Comparison of ENCODE assay signal across 8 cellular contexts in the genomic region with DNA sequence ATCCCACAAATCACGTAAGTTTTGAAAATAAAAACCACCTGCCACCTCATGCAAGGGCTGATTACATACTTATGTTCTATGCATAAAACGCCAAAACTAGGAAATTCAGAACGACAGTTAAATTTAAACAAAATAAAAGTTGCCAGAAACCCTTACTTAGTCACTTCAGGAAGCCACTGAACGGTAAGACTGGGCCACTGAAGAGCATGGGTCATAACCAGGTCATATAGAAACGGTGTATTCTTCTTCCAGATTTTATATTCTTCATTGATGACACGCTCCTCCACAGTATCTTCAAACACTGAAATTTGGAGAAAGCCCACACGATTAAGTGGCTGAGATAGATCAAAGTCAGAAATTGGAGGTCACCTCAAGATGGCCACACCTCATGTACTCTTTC. TPM values are rescaled to one million over a fixed set of nuclear protein-coding genes. Genes with fewer than 3 reads are reported as not detected.
A peak's percentile ranks its signal among the peaks of the same experiment; 100 is the strongest.
DNase-seq lines count a peak whose midpoint lies in the region; ATAC-seq lines count a peak whose summit lies in the region.

No MANE protein-coding gene starts in this region.

- ATAC-seq in stimulated activated naive B cell treated with anti-CD40 and anti-IgM and Interleukin-4, amounts not matched to agents 10 μg/mL and 1 μg/mL and 100 μg/mL, for 72 hours (replicated peaks) = no peak

- H3K36me3 ChIP-seq in iPS-15b (ENCODE audit: control insufficient read depth, insufficient read depth, low read length) = peaks cover 7% of the 10 kb centered on the region

- CTCF ChIA-PET in activated CD4-positive, alpha-beta memory T cell treated with anti-CD3 and anti-CD28 coated beads for 36 hours (lab: Charles Lee) = interaction anchor here (0.6 to 2.8 kb wide), 3 partner anchors 14 to 34 kb away, joined by 3 to 15 read pairs (median 3); no protein-coding TSS in a partner anchor

- peak overlapping the region; percentile 97 for H3K4me3 Mint-ChIP-seq in activated CD4-positive, alpha-beta memory T cell treated with anti-CD3 and anti-CD28 coated beads for 36 hours
- peak overlapping the region; percentile 84 to 87 for H3K4me3 Mint-ChIP-seq in stimulated activated naive B cell treated with anti-CD40 and anti-IgM and Interleukin-4, amounts not matched to agents 10 μg/mL and 1 μg/mL and 100 μg/mL, for 72 hours

- intact Hi-C loops in activated CD4-positive, alpha-beta memory T cell treated with anti-CD3 and anti-CD28 coated beads for 36 hours (cut with micrococcal nuclease) = loop anchor here (1.0 to 10.0 kb wide), 6 partner anchors 13 to 1556 kb away; a partner anchor contains a TSS

- peak overlapping the region; percentile 2 for H3K9ac ChIP-seq in iPS-15b (ENCODE audit: low read depth, low read length)

- peak overlapping the region; percentile 78 for H3K4me3 ChIP-seq in iPS-15b (ENCODE audit: low read depth, low read length)

- peak overlapping the region; percentile 98 for H3K27ac Mint-ChIP-seq in activated CD4-positive, alpha-beta memory T cell treated with anti-CD3 and anti-CD28 coated beads for 36 hours
- peak overlapping the region; percentile 87 for H3K27ac Mint-ChIP-seq in stimulated activated naive B cell treated with anti-CD40 and anti-IgM and Interleukin-4, amounts not matched to agents 10 μg/mL and 1 μg/mL and 100 μg/mL, for 72 hours

- H3K27me3 ChIP-seq in iPS-15b (ENCODE audit: control insufficient read depth, insufficient read depth, low read length) = peaks cover 6% of the 10 kb centered on the region

- peaks cover 29% of the 10 kb centered on the region for H3K4me1 Mint-ChIP-seq in activated CD4-positive, alpha-beta memory T cell treated with anti-CD3 and anti-CD28 coated beads for 36 hours (ENCODE audit: low read depth)
- peaks cover 14 to 20% of the 10 kb centered on the region in 2 donors for H3K4me1 Mint-ChIP-seq in stimulated activated naive B cell treated with anti-CD40 and anti-IgM and Interleukin-4, amounts not matched to agents 10 μg/mL and 1 μg/mL and 100 μg/mL, for 72 hours

- POLR2A ChIA-PET in activated CD4-positive, alpha-beta memory T cell treated with anti-CD3 and anti-CD28 coated beads for 36 hours (lab: Charles Lee) = interaction anchor here (0.5 to 0.9 kb wide), 2 partner anchors 9 to 14 kb away, joined by 3 read pairs; no protein-coding TSS in a partner anchor

- peaks cover 9% of the 10 kb centered on the region for H3K4me1 ChIP-seq in iPS-15b (ENCODE audit: control insufficient read depth, insufficient read depth, low read length)

- peaks cover 24% of the 10 kb centered on the region for H3K36me3 Mint-ChIP-seq in activated CD4-positive, alpha-beta memory T cell treated with anti-CD3 and anti-CD28 coated beads for 36 hours
- peaks cover 9 to 20% of the 10 kb centered on the region in 2 donors for H3K36me3 Mint-ChIP-seq in stimulated activated naive B cell treated with anti-CD40 and anti-IgM and Interleukin-4, amounts not matched to agents 10 μg/mL and 1 μg/mL and 100 μg/mL, for 72 hours

- no peaks in the 10 kb centered on the region for H3K27me3 Mint-ChIP-seq in activated CD4-positive, alpha-beta memory T cell treated with anti-CD3 and anti-CD28 coated beads for 36 hours
- peaks cover 0 to 10% of the 10 kb centered on the region in 2 donors for H3K27me3 Mint-ChIP-seq in stimulated activated naive B cell treated with anti-CD40 and anti-IgM and Interleukin-4, amounts not matched to agents 10 μg/mL and 1 μg/mL and 100 μg/mL, for 72 hours

- no peaks in the 10 kb centered on the region for H3K9me3 ChIP-seq in iPS-15b (ENCODE audit: control insufficient read depth, insufficient read depth, low read length)

- peak; percentile 23 for DNase-seq in DMS53 (lab: John Stamatoyannopoulos, UW)
- DNase-seq in DMS53 treated with DMSO at 0.1 percent for 48 hours (lab: John Stamatoyannopoulos, UW; ENCODE audit: unreplicated experiment) = no peak
- peak; percentile 33 for DNase-seq in activated CD4-positive, alpha-beta memory T cell treated with anti-CD3 and anti-CD28 coated beads for 36 hours
- DNase-seq in stimulated activated naive B cell treated with anti-CD40 and anti-IgM and Interleukin-4, amounts not matched to agents 10 μg/mL and 1 μg/mL and 100 μg/mL, for 72 hours = no peak
- no peak for DNase-seq in NCI-H1092 (lab: John Stamatoyannopoulos, UW)
- DNase-seq in NCI-H2171 treated with DMSO at 0.1 percent for 48 hours (lab: John Stamatoyannopoulos, UW) = no peak
- DNase-seq in ureter (ENCODE audit: low spot score) = no peak

- no peaks in the 10 kb centered on the region for H3K9me3 Mint-ChIP-seq in activated CD4-positive, alpha-beta memory T cell treated with anti-CD3 and anti-CD28 coated beads for 36 hours
- H3K9me3 Mint-ChIP-seq in stimulated activated naive B cell treated with anti-CD40 and anti-IgM and Interleukin-4, amounts not matched to agents 10 μg/mL and 1 μg/mL and 100 μg/mL, for 72 hours = no peaks in the 10 kb centered on the region

RNA-seq across cellular contexts. Expression of a gene that starts 1.2 kb away (rescaled TPM):
- 100 to 1,000 TPM; 213 to 216 TPM for total RNA-seq in activated CD4-positive, alpha-beta memory T cell treated with anti-CD3 and anti-CD28 coated beads for 36 hours
- 133 TPM for total RNA-seq in ureter

Comparison
In these comparisons a context has a peak if more than half of its experiments do, and no peak if none do; other contexts are left out.
1. DNase-seq: peak in DMS53 (single experiment) and activated CD4-positive, alpha-beta memory T cell treated with anti-CD3 and anti-CD28 coated beads for 36 hours (single experiment); none in DMS53 treated with DMSO at 0.1 percent for 48 hours (single experiment), stimulated activated naive B cell treated with anti-CD40 and anti-IgM and Interleukin-4, amounts not matched to agents 10 μg/mL and 1 μg/mL and 100 μg/mL, for 72 hours (single experiment), NCI-H1092 (single experiment), NCI-H2171 treated with DMSO at 0.1 percent for 48 hours (single experiment) and ureter (single experiment).